In genomic region chr10:124791378-124792348, GRCh38 we compare ENCODE assay signal across 1 cellular context.
TF ChIP-seq lines count a peak whose summit lies in the region.

TSS of gene EEF1AKMT2 (minus strand) at chr10:124791887. CDS start at chr10:124791833, 54 bp downstream.

TF ChIP-seq in HepG2, 621 proteins besides CTCF, POLR2A, EP300 and RAD21 (continued from another document and continues in another):
- TF ChIP-seq HMGXB4 (CRISPR knock-in tag; IDR thresholded peaks at IDR 0.05; ENCODE audit: borderline replicate concordance in 1 of 2, low read depth in 1 of 2) (peak; percentile 97 to 99), TERF1 (CRISPR knock-in tag; IDR thresholded peaks at IDR 0.05) (0 out of 2 replicates have a peak, but pooled peaks have one; percentile 46), ZMAT5 (CRISPR knock-in tag; IDR thresholded peaks at IDR 0.05; ENCODE audit: borderline replicate concordance, low read depth) (no peak), SMARCC2 (IDR thresholded peaks at IDR 0.05) (no peak), FOXP1 (IDR thresholded peaks at IDR 0.05) (no peak), FOXP1 (CRISPR knock-in tag; IDR thresholded peaks at IDR 0.05) (no peak), THAP9 (CRISPR knock-in tag; IDR thresholded peaks at IDR 0.05; ENCODE audit: borderline replicate concordance) (peak; percentile 70; the same call in 1 of the 2 replicates), ZIK1 (CRISPR knock-in tag; IDR thresholded peaks at IDR 0.05; ENCODE audit: borderline replicate concordance, low read depth) (peak; percentile 49; the same call in 1 of the 2 replicates), ZSCAN12 (CRISPR knock-in tag; IDR thresholded peaks at IDR 0.05) (no peak; the same call in 1 of the 2 replicates), THAP11 (CRISPR knock-in tag; IDR thresholded peaks at IDR 0.05) (peak; percentile 91), ZNF816 (CRISPR knock-in tag; IDR thresholded peaks at IDR 0.05; ENCODE audit: borderline replicate concordance) (0 out of 2 replicates have a peak, but pooled peaks have one; percentile 76), ZNF274 (CRISPR knock-in tag; IDR thresholded peaks at IDR 0.05) (peak; percentile 94), ATF7 (IDR thresholded peaks at IDR 0.05) (no peak), ATF7 (CRISPR knock-in tag; IDR thresholded peaks at IDR 0.05) (no peak), PHB2 (IDR thresholded peaks at IDR 0.05; ENCODE audit: partially characterized antibody) (no peak), ZSCAN5A (CRISPR knock-in tag; IDR thresholded peaks at IDR 0.05; ENCODE audit: borderline replicate concordance) (peak; percentile 91), ZXDC (CRISPR knock-in tag; IDR thresholded peaks at IDR 0.05) (peak; percentile 79; the same call in 1 of the 2 replicates), SP4 (CRISPR knock-in tag; IDR thresholded peaks at IDR 0.05) (peak; percentile 37; the same call in 1 of the 2 replicates), NFYB (CRISPR knock-in tag; IDR thresholded peaks at IDR 0.05) (no peak), ASH2L (IDR thresholded peaks at IDR 0.05; ENCODE audit: insufficient read length, low read depth, low read length) (peak; percentile 91), FOXA1 (IDR thresholded peaks at IDR 0.05) (no peak), FOXA1 (CRISPR knock-in tag; IDR thresholded peaks at IDR 0.05) (no peak), HNF4A (CRISPR knock-in tag; IDR thresholded peaks at IDR 0.05) (no peak; the same call in 1 of the 2 replicates), ZNF10 (CRISPR knock-in tag; IDR thresholded peaks at IDR 0.05; ENCODE audit: borderline replicate concordance, low read depth) (no peak), ZFP90 (CRISPR knock-in tag; IDR thresholded peaks at IDR 0.05; ENCODE audit: borderline replicate concordance) (no peak; the same call in 1 of the 2 replicates), ATF3 (CRISPR knock-in tag; IDR thresholded peaks at IDR 0.05) (peak; percentile 75), NCOR1 (IDR thresholded peaks at IDR 0.05; ENCODE audit: borderline replicate concordance, low read length) (no peak), ZBTB8A (CRISPR knock-in tag; IDR thresholded peaks at IDR 0.05; ENCODE audit: borderline replicate concordance, low read depth) (no peak), ZSCAN9 (CRISPR knock-in tag; IDR thresholded peaks at IDR 0.05; ENCODE audit: borderline replicate concordance) (peak; percentile 79; the same call in 1 of the 2 replicates), CHD4 (IDR thresholded peaks at IDR 0.05; ENCODE audit: borderline replicate concordance, low read length) (no peak), FOXK2 (IDR thresholded peaks at IDR 0.05) (no peak), IRF9 (CRISPR knock-in tag; IDR thresholded peaks at IDR 0.05; ENCODE audit: borderline replicate concordance) (peak; percentile 86; the same call in 1 of the 2 replicates), ZNF549 (CRISPR knock-in tag; IDR thresholded peaks at IDR 0.05) (0 out of 2 replicates have a peak, but pooled peaks have one; percentile 61), ZNF468 (CRISPR knock-in tag; IDR thresholded peaks at IDR 0.05) (peak; percentile 95; the same call in 1 of the 2 replicates), ZNF101 (CRISPR knock-in tag; IDR thresholded peaks at IDR 0.05; ENCODE audit: borderline replicate concordance, low read depth) (no peak), YEATS4 (CRISPR knock-in tag; IDR thresholded peaks at IDR 0.05; ENCODE audit: borderline replicate concordance) (peak; percentile 96), ATF1 (CRISPR knock-in tag; IDR thresholded peaks at IDR 0.05) (no peak), ZNF609 (CRISPR knock-in tag; IDR thresholded peaks at IDR 0.05; ENCODE audit: borderline replicate concordance) (no peak; the same call in none of the 2 replicates), ZNF441 (CRISPR knock-in tag; IDR thresholded peaks at IDR 0.05; ENCODE audit: borderline replicate concordance) (peak; percentile 78; the same call in 1 of the 2 replicates), TFDP1 (CRISPR knock-in tag; IDR thresholded peaks at IDR 0.05; ENCODE audit: borderline replicate concordance) (peak; percentile 64; the same call in 1 of the 2 replicates), SIX4 (CRISPR knock-in tag; IDR thresholded peaks at IDR 0.05) (0 out of 2 replicates have a peak, but pooled peaks have one; percentile 12), KDM5B (CRISPR knock-in tag; IDR thresholded peaks at IDR 0.05; ENCODE audit: borderline replicate concordance) (peak; percentile 86; the same call in 1 of the 2 replicates), EED (CRISPR knock-in tag; IDR thresholded peaks at IDR 0.05) (peak; percentile 92), ZC3H4 (CRISPR knock-in tag; IDR thresholded peaks at IDR 0.05; ENCODE audit: borderline replicate concordance) (0 out of 2 replicates have a peak, but pooled peaks have one; percentile 13), ZNF230 (CRISPR knock-in tag; IDR thresholded peaks at IDR 0.05) (peak; percentile 81)
